In genomic region chr20:51594206-51594998, GRCh38 we compare ENCODE assay signal across 8 cellular contexts. TPM values are rescaled to one million over a fixed set of nuclear protein-coding genes. Genes with fewer than 3 reads are reported as not detected.
DNase-seq lines count a peak whose midpoint lies in the region; ATAC-seq and TF ChIP-seq lines count a peak whose summit lies in the region.
"Had no signal": no experiment of that assay in that cellular context is flagged by ENCODE, and none has a peak within 500 bp of the region (broad histone marks: within the 10 kb centered on the region; RNA-seq: fewer than 3 reads in every experiment).

No MANE protein-coding gene starts in this region.

- no peaks in the 10 kb centered on the region for H3K27me3 ChIP-seq in CD8-positive, alpha-beta memory T cell (ENCODE audit: insufficient read depth, low read length, poor library complexity, severe bottlenecking)
- peaks cover 10% of the 10 kb centered on the region; the same call in 1 of the 2 replicates for H3K27me3 ChIP-seq in OCI-LY3 (ENCODE audit: low read depth, low read length)
- no peaks in the 10 kb centered on the region for H3K27me3 ChIP-seq in dorsolateral prefrontal cortex

- POLR2A ChIA-PET in CD8-positive, alpha-beta memory T cell (lab: Charles Lee), result interaction anchor here (0.6 to 1.9 kb wide), 4 partner anchors 180 to 1418 kb away, joined by 4 to 8 read pairs (median 6); no protein-coding TSS in a partner anchor

- peak overlapping the region in 6 of 8 donors; percentile 16 to 85 (median 74) for H3K27ac Mint-ChIP-seq in CD8-positive, alpha-beta memory T cell
- H3K27ac Mint-ChIP-seq: WTC11 had no signal

- peaks cover 10% of the 10 kb centered on the region for H3K4me1 ChIP-seq in CD8-positive, alpha-beta memory T cell (ENCODE audit: insufficient read depth, low read length)
- H3K4me1 ChIP-seq in OCI-LY3 (ENCODE audit: low read length), result peaks cover 46% of the 10 kb centered on the region

- H4K20me1 ChIP-seq in OCI-LY3 (ENCODE audit: insufficient read depth, low read length), result no peaks in the 10 kb centered on the region

- CTCF ChIA-PET in CD8-positive, alpha-beta memory T cell (lab: Charles Lee), result interaction anchor here (0.7 to 4.8 kb wide), 36 partner anchors 9 to 609 kb away, joined by 3 to 51 read pairs (median 4); partner anchors contain the start of gene NFATC2

- H3K79me2 ChIP-seq in OCI-LY3 (ENCODE audit: low read length), result no peaks in the 10 kb centered on the region

- intact Hi-C loops in dorsolateral prefrontal cortex (cut with DNase I), result loop anchor here (10.0 kb wide), 2 partner anchors 220 to 610 kb away; no protein-coding TSS in a partner anchor

- H3K9ac ChIP-seq in OCI-LY3 (ENCODE audit: low read length), result peak overlapping the region; percentile 24

- no peaks in the 10 kb centered on the region for H3K9me3 ChIP-seq in CD8-positive, alpha-beta memory T cell (ENCODE audit: low read length)
- no peaks in the 10 kb centered on the region for H3K9me3 ChIP-seq in OCI-LY3 (ENCODE audit: insufficient read depth, low read length)

- no peak for ATAC-seq in GM18517 (IDR thresholded peaks at IDR 0.05; ENCODE audit: unreplicated experiment)
- ATAC-seq in HG03175 (IDR thresholded peaks at IDR 0.05; ENCODE audit: unreplicated experiment), result no peak

- H3K27me3 Mint-ChIP-seq in CD8-positive, alpha-beta memory T cell, result peaks cover 0 to 3% of the 10 kb centered on the region in 2 donors

- H3K9me3 Mint-ChIP-seq in CD8-positive, alpha-beta memory T cell, result no peaks in the 10 kb centered on the region
- H3K9me3 Mint-ChIP-seq: WTC11 had no signal

- no peak overlapping the region for H3K27ac ChIP-seq in CD8-positive, alpha-beta memory T cell (ENCODE audit: low read depth, low read length)
- H3K27ac ChIP-seq in OCI-LY3 (ENCODE audit: low read length) (peak overlapping the region; percentile 44), dorsolateral prefrontal cortex (peak overlapping the region in 44 of 59 donors; percentile 1 to 75 (median 47))

- TF ChIP-seq CTCF in OCI-LY3 (IDR thresholded peaks at IDR 0.05; ENCODE audit: low read depth, low read length) (no peak), dorsolateral prefrontal cortex (IDR thresholded peaks at IDR 0.05 in 54 of 56, conservative IDR thresholded peaks at IDR 0.05 in 2 of 56; ENCODE audit: low read depth in 1 of 56, partially characterized antibody in 56 of 56) (no peak)

- no peaks in the 10 kb centered on the region for H3K36me3 ChIP-seq in CD8-positive, alpha-beta memory T cell (ENCODE audit: insufficient read depth, low read length)
- H3K36me3 ChIP-seq in OCI-LY3 (replicated peaks; ENCODE audit: low read depth, low read length), result no peaks in the 10 kb centered on the region

- no peaks in the 10 kb centered on the region for H3K36me3 Mint-ChIP-seq in CD8-positive, alpha-beta memory T cell
- H3K36me3 Mint-ChIP-seq: WTC11 had no signal

- H3K4me1 Mint-ChIP-seq in CD8-positive, alpha-beta memory T cell, result peaks cover 11 to 22% (median 16%) of the 10 kb centered on the region in 3 donors

- no peak overlapping the region for H3K4me3 ChIP-seq in CD8-positive, alpha-beta memory T cell (ENCODE audit: low read length)
- H3K4me3 ChIP-seq in OCI-LY3 (ENCODE audit: low read length) (peak overlapping the region; percentile 22), dorsolateral prefrontal cortex (peak overlapping the region in 14 of 59 donors; percentile 3 to 30 (median 14))

- H3K4me3 Mint-ChIP-seq in CD8-positive, alpha-beta memory T cell, result peak overlapping the region in 5 of 7 donors; percentile 27 to 71 (median 46)
- H3K4me3 Mint-ChIP-seq: WTC11 had no signal

- no peak for DNase-seq in CD8-positive, alpha-beta memory T cell
- DNase-seq in dorsolateral prefrontal cortex (peak in 5 of 10 donors; percentile 30 to 71 (median 55)), putamen (ENCODE audit: low spot score) (peak; percentile 87), GF-D8 (lab: John Stamatoyannopoulos, UW) (no peak)

- H3K4me2 ChIP-seq in OCI-LY3 (ENCODE audit: low read length), result peak overlapping the region; percentile 55

- peak overlapping the region; percentile 85 for H2AFZ ChIP-seq in OCI-LY3 (ENCODE audit: low read depth, low read length)

RNA-seq across cellular contexts. Expression of gene NFATC2, which starts 51.9 kb away (rescaled TPM):
- total RNA-seq in CD8-positive, alpha-beta memory T cell, result 10 to 100 TPM; 63.0 to 64.4 TPM
- 52.1 TPM for polyA plus RNA-seq in CD8-positive, alpha-beta memory T cell
- total RNA-seq in dorsolateral prefrontal cortex, result 10 to 100 TPM in 1 of 120 experiments, 1 to 10 TPM in 119; 1.6 to 11.4 (median 4.1) TPM

Comparison
In these comparisons a context has a peak if more than half of its experiments do, and no peak if none do; other contexts are left out.
1. RNA of gene NFATC2, which starts 51.9 kb away (total RNA-seq): 63.0 to 64.4 TPM in CD8-positive, alpha-beta memory T cell; 1.6 to 11.4 TPM in dorsolateral prefrontal cortex; every median in the first group is over 4 times any median in the second.